In genomic region chr3:32844914-32845313, GRCh38 we compare ENCODE assay signal across 24 cellular contexts. TPM values are rescaled to one million over a fixed set of nuclear protein-coding genes. Genes with fewer than 3 reads are reported as not detected.
DNase-seq lines count a peak whose midpoint lies in the region; ATAC-seq and TF ChIP-seq lines count a peak whose summit lies in the region.
"Had no signal": no experiment of that assay in that cellular context is flagged by ENCODE, and none has a peak within 500 bp of the region (broad histone marks: within the 10 kb centered on the region; RNA-seq: fewer than 3 reads in every experiment).

No MANE protein-coding gene starts in this region.

- peaks cover 84% of the 10 kb centered on the region for H3K79me2 ChIP-seq in H9 (ENCODE audit: insufficient read depth, low read length)
- H3K79me2 ChIP-seq: parathyroid adenoma had no signal

- H3K9me3 ChIP-seq in H9 (ENCODE audit: control insufficient read depth, low read depth, low read length), result no peaks in the 10 kb centered on the region

- H4K91ac ChIP-seq in H9 (ENCODE audit: insufficient read length, low read depth, low read length), result no peak overlapping the region

- peaks cover 5% of the 10 kb centered on the region for H3K79me1 ChIP-seq in H9 (ENCODE audit: insufficient read depth, low read depth, low read length, poor library complexity, severe bottlenecking)

- no peak overlapping the region for H3T11ph ChIP-seq in H9 (ENCODE audit: low read length)

- no peak for DNase-seq in H9
- peak; percentile 13 for DNase-seq in NCI-H1105 treated with DMSO at 0.1 percent for 48 hours (lab: John Stamatoyannopoulos, UW)
- DNase-seq in cerebellar cortex (ENCODE audit: low spot score), result peak; percentile 71
- no peak for DNase-seq in nephron progenitor cell
- DNase-seq in SIG-M5 treated with dmso at 0.1 percent for 504 hours (lab: John Stamatoyannopoulos, UW; ENCODE audit: unreplicated experiment), result no peak
- no peak for DNase-seq in 8988T
- DNase-seq: activated naive CD4-positive, alpha-beta T cell treated with anti-CD3 and anti-CD28 coated beads, Interleukin-2, amount 10 ng/mL, durations not matched to agents 7 days and 5 days; activated T-cell treated with anti-CD3 and anti-CD28 coated beads, Interleukin-2, amount 50 U/mL, for 24 hours; foreskin melanocyte; GF-D8; mesenchymal stem cell; naive B cell; NCI-H1436; NCI-H2227 treated with DMSO at 0.1 percent for 48 hours; T1000 had no signal

- no peak for TF ChIP-seq CTCF in H9 (conservative IDR thresholded peaks at IDR 0.05)
- no peak for TF ChIP-seq CTCF in nephron progenitor cell (IDR thresholded peaks at IDR 0.05)

- H3K27ac ChIP-seq in H9 (ENCODE audit: insufficient read length, low read depth, low read length), result no peak overlapping the region
- H3K27ac ChIP-seq: dorsolateral prefrontal cortex, parathyroid adenoma had no signal

- H3K4ac ChIP-seq in H9 (ENCODE audit: low read depth, low read length), result no peak overlapping the region

- no peak overlapping the region for H3K14ac ChIP-seq in H9 (ENCODE audit: insufficient read depth, low read length)

- H3K4me2 ChIP-seq in H9 (ENCODE audit: insufficient read depth, insufficient read length, low read length), result peak overlapping the region; percentile 74

- H3K18ac ChIP-seq in H9 (ENCODE audit: insufficient read length, low read depth, low read length), result no peak overlapping the region

- no peak overlapping the region for H3K23ac ChIP-seq in H9 (ENCODE audit: insufficient read length, low read depth, low read length)

- no peak overlapping the region for H2BK12ac ChIP-seq in H9 (ENCODE audit: insufficient read length, low read depth, low read length)

- no peak overlapping the region for H2BK20ac ChIP-seq in H9 (ENCODE audit: low read depth, low read length, poor library complexity, severe bottlenecking)

- peaks cover 53% of the 10 kb centered on the region for H3K4me1 ChIP-seq in H9 (ENCODE audit: insufficient read depth, low read length)

- H4K5ac ChIP-seq in H9 (ENCODE audit: insufficient read length, low read depth, low read length), result no peak overlapping the region

- H4K20me1 ChIP-seq in H9 (ENCODE audit: control insufficient read depth, insufficient read depth, insufficient read length), result no peaks in the 10 kb centered on the region

- H3K27ac Mint-ChIP-seq in H9 (peak overlapping the region; percentile 89 to 99 (median 99)), nephron progenitor cell (peak overlapping the region; percentile 98)
- H3K27ac Mint-ChIP-seq in stimulated activated memory B cell treated with anti-CD40 and anti-IgM and Interleukin-4, amounts not matched to agents 10 μg/mL and 1 μg/mL and 100 μg/mL, for 72 hours, result no peak overlapping the region
- H3K27ac Mint-ChIP-seq: activated naive CD4-positive, alpha-beta T cell treated with anti-CD3 and anti-CD28 coated beads, Interleukin-2, amount 10 ng/mL, durations not matched to agents 7 days and 5 days; activated T-cell treated with anti-CD3 and anti-CD28 coated beads, Interleukin-2, amount 50 U/mL, for 24 hours had no signal

- no peak overlapping the region for H3K9ac ChIP-seq in H9 (ENCODE audit: extremely low read depth, insufficient read length, low read length)
- H3K9ac ChIP-seq: parathyroid adenoma had no signal

- H2BK120ac ChIP-seq in H9 (ENCODE audit: low read depth, low read length, poor library complexity, severe bottlenecking), result no peak overlapping the region

- H3K27me3 ChIP-seq in H9 (ENCODE audit: insufficient read depth, low read length), result no peaks in the 10 kb centered on the region

- H2BK5ac ChIP-seq in H9 (ENCODE audit: insufficient read length, low read length), result no peak overlapping the region

- no peak overlapping the region for H2BK15ac ChIP-seq in H9 (ENCODE audit: low read depth, low read length)

- no peak overlapping the region for H3K56ac ChIP-seq in H9 (ENCODE audit: insufficient read length, low read depth, low read length)

- WGBS in H9 (ENCODE audit: extremely low coverage, insufficient read length, low lambda C conversion rate), result no CpG with 5 or more reads among the region's 1 CpG

- H3K4me1 Mint-ChIP-seq in H9, result peaks cover 89 to 94% of the 10 kb centered on the region in 2 experiments
- peaks cover 94% of the 10 kb centered on the region for H3K4me1 Mint-ChIP-seq in nephron progenitor cell
- H3K4me1 Mint-ChIP-seq in stimulated activated memory B cell treated with anti-CD40 and anti-IgM and Interleukin-4, amounts not matched to agents 10 μg/mL and 1 μg/mL and 100 μg/mL, for 72 hours, result peaks cover 11% of the 10 kb centered on the region

- H2AK5ac ChIP-seq in H9 (ENCODE audit: insufficient read length, low read length), result no peak overlapping the region

- no peak for ATAC-seq in HG03095 (IDR thresholded peaks at IDR 0.05; ENCODE audit: unreplicated experiment)
- no peak for ATAC-seq in stimulated activated memory B cell treated with anti-CD40 and anti-IgM and Interleukin-4, amounts not matched to agents 10 μg/mL and 1 μg/mL and 100 μg/mL, for 72 hours
- ATAC-seq: activated CD4-positive, CD25-positive, alpha-beta regulatory T cell treated with anti-CD3 and anti-CD28 coated beads, Interleukin-2, amount 50 U/mL, for 24 hours; sciatic nerve had no signal

- H3K36me3 Mint-ChIP-seq in H9 (ENCODE audit: insufficient read depth in 1 of 3, low read depth in 3 of 3), result peaks cover 0 to 19% (median 18%) of the 10 kb centered on the region in 3 experiments; a peak in 5 of 7 replicates
- no peaks in the 10 kb centered on the region for H3K36me3 Mint-ChIP-seq in nephron progenitor cell (ENCODE audit: low read depth)
- no peaks in the 10 kb centered on the region for H3K36me3 Mint-ChIP-seq in stimulated activated memory B cell treated with anti-CD40 and anti-IgM and Interleukin-4, amounts not matched to agents 10 μg/mL and 1 μg/mL and 100 μg/mL, for 72 hours
- H3K36me3 Mint-ChIP-seq: activated naive CD4-positive, alpha-beta T cell treated with anti-CD3 and anti-CD28 coated beads, Interleukin-2, amount 10 ng/mL, durations not matched to agents 7 days and 5 days; CD14-positive monocyte; naive B cell had no signal

- H2AFZ ChIP-seq in H9 (ENCODE audit: low read length), result no peak overlapping the region
- H2AFZ ChIP-seq: parathyroid adenoma had no signal

- H4K8ac ChIP-seq in H9 (replicated peaks; ENCODE audit: insufficient read length, low read depth, low read length), result no peak overlapping the region

- H3K27me3 Mint-ChIP-seq in H9 (ENCODE audit: low read depth) (no peaks in the 10 kb centered on the region; the same call in 1 of the 2 replicates), nephron progenitor cell (ENCODE audit: low read depth, poor library complexity) (no peaks in the 10 kb centered on the region)
- H3K27me3 Mint-ChIP-seq in stimulated activated memory B cell treated with anti-CD40 and anti-IgM and Interleukin-4, amounts not matched to agents 10 μg/mL and 1 μg/mL and 100 μg/mL, for 72 hours, result peaks cover 9% of the 10 kb centered on the region
- H3K27me3 Mint-ChIP-seq: activated T-cell treated with anti-CD3 and anti-CD28 coated beads, Interleukin-2, amount 50 U/mL, for 24 hours; naive B cell had no signal

- H3K4me3 Mint-ChIP-seq in H9 (peak overlapping the region; percentile 61 to 80), nephron progenitor cell (no peak overlapping the region)
- H3K4me3 Mint-ChIP-seq in stimulated activated memory B cell treated with anti-CD40 and anti-IgM and Interleukin-4, amounts not matched to agents 10 μg/mL and 1 μg/mL and 100 μg/mL, for 72 hours, result no peak overlapping the region
- H3K4me3 Mint-ChIP-seq: activated naive CD4-positive, alpha-beta T cell treated with anti-CD3 and anti-CD28 coated beads, Interleukin-2, amount 10 ng/mL, durations not matched to agents 7 days and 5 days; activated T-cell treated with anti-CD3 and anti-CD28 coated beads, Interleukin-2, amount 50 U/mL, for 24 hours; CD14-positive monocyte; naive B cell had no signal

- H3K23me2 ChIP-seq in H9 (ENCODE audit: insufficient read length, low read depth, low read length, poor library complexity, severe bottlenecking), result peaks cover 7% of the 10 kb centered on the region

- H3K9me3 Mint-ChIP-seq in H9, result no peaks in the 10 kb centered on the region
- H3K9me3 Mint-ChIP-seq in nephron progenitor cell, result no peaks in the 10 kb centered on the region
- no peaks in the 10 kb centered on the region for H3K9me3 Mint-ChIP-seq in stimulated activated memory B cell treated with anti-CD40 and anti-IgM and Interleukin-4, amounts not matched to agents 10 μg/mL and 1 μg/mL and 100 μg/mL, for 72 hours
- H3K9me3 Mint-ChIP-seq: activated naive CD4-positive, alpha-beta T cell treated with anti-CD3 and anti-CD28 coated beads, Interleukin-2, amount 10 ng/mL, durations not matched to agents 7 days and 5 days; activated T-cell treated with anti-CD3 and anti-CD28 coated beads, Interleukin-2, amount 50 U/mL, for 24 hours; CD14-positive monocyte; naive B cell had no signal

RNA-seq across cellular contexts. Expression of gene TRIM71, which starts 27.1 kb away (rescaled TPM):
- 364 and 376 TPM in 2 replicates for total RNA-seq in H9 (2021)
- total RNA-seq: cardiac septum, LHCN-M2 had no signal

Comparison
In these comparisons a context has a peak if more than half of its experiments do, and no peak if none do; other contexts are left out.
1. DNase-seq: peak in NCI-H1105 treated with DMSO at 0.1 percent for 48 hours (single experiment) and cerebellar cortex (single experiment); none in H9 (single experiment), nephron progenitor cell (single experiment), SIG-M5 treated with dmso at 0.1 percent for 504 hours (single experiment) and 8988T (single experiment).
2. H3K4me3 Mint-ChIP-seq: peak in H9 (2 of 2); none in nephron progenitor cell (single experiment) and stimulated activated memory B cell treated with anti-CD40 and anti-IgM and Interleukin-4, amounts not matched to agents 10 μg/mL and 1 μg/mL and 100 μg/mL, for 72 hours (single experiment).